In the genomic region with DNA sequence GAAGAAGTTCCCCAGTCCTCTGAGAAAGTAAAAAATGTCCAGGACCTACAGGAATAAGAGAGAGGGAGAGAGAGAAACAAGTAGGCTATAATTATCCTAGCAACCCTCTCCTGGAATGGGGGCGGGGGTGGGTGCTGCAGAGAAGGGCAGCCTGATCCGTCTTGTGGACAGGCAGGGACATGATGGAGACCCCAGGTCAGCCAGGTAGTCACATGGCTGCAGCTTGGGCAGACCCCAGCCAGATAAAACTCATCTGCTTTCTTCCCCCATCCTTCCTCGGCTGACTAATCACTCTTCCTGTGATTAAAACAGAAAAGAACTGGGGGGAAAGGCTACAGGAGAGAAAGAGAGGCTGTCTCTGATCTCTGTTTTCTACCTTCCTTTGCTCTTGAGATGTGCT, we compare ENCODE assay signal across 21 cellular contexts.
DNase-seq lines count a peak whose midpoint lies in the region; ATAC-seq and TF ChIP-seq lines count a peak whose summit lies in the region.
"Had no signal": no experiment of that assay in that cellular context is flagged by ENCODE, and none has a peak within 500 bp of the region (broad histone marks: within the 10 kb centered on the region; RNA-seq: fewer than 3 reads in every experiment).

No MANE protein-coding gene starts in this region.

- H3K36me3 ChIP-seq in Loucy (ENCODE audit: insufficient read depth, low read length) = no peaks in the 10 kb centered on the region
- H3K36me3 ChIP-seq: left lung, right lobe of liver, upper lobe of left lung had no signal

- H3K27ac Mint-ChIP-seq in nephron = peak overlapping the region; percentile 72 to 87 (median 79)
- H3K27ac Mint-ChIP-seq: naive B cell, WTC11 had no signal

- H3K9me3 ChIP-seq in Loucy (ENCODE audit: insufficient read depth, low read depth, low read length) = no peaks in the 10 kb centered on the region
- H3K9me3 ChIP-seq: left lung, right lobe of liver, upper lobe of left lung had no signal

- H3K4me3 ChIP-seq in Loucy (ENCODE audit: low read length, poor library complexity, severe bottlenecking) = no peak overlapping the region
- H3K4me3 ChIP-seq: dorsolateral prefrontal cortex, left lung, right lobe of liver, upper lobe of left lung had no signal

- no peak for TF ChIP-seq CTCF in Loucy (conservative IDR thresholded peaks at IDR 0.05; ENCODE audit: low read length)
- no peak for TF ChIP-seq CTCF in nephron (IDR thresholded peaks at IDR 0.05; ENCODE audit: unreplicated experiment in 3 of 3)

- H4K20me1 ChIP-seq in Loucy (ENCODE audit: insufficient read depth, low read length, poor library complexity, severe bottlenecking) = no peaks in the 10 kb centered on the region

- H3F3A ChIP-seq in Loucy (ENCODE audit: low read depth) = no peaks in the 10 kb centered on the region

- H3K27me3 Mint-ChIP-seq in nephron (ENCODE audit: low read depth) = peaks cover 9% of the 10 kb centered on the region

- peak overlapping the region; percentile 48 for H3K9ac ChIP-seq in Loucy (ENCODE audit: low read depth, low read length, poor library complexity, severe bottlenecking)

- H3K27ac ChIP-seq in caudate nucleus (ENCODE audit: low read depth, low read length) = peak overlapping the region; percentile 21
- H3K27ac ChIP-seq: left lung, right lobe of liver, upper lobe of left lung had no signal

- ATAC-seq in GM21723 (IDR thresholded peaks at IDR 0.05; ENCODE audit: unreplicated experiment) = no peak
- ATAC-seq: left lung, right lobe of liver, WTC11 had no signal

- H3K79me2 ChIP-seq in Loucy (ENCODE audit: insufficient read depth, low read length) = no peaks in the 10 kb centered on the region

- H3K4me1 ChIP-seq in Loucy (ENCODE audit: insufficient read depth, low read length, poor library complexity, severe bottlenecking) = peaks cover 29% of the 10 kb centered on the region
- H3K4me1 ChIP-seq: right lobe of liver had no signal

- H3K27me3 ChIP-seq in Loucy (ENCODE audit: insufficient read depth, low read length, poor library complexity, severe bottlenecking) = no peaks in the 10 kb centered on the region
- H3K27me3 ChIP-seq: dorsolateral prefrontal cortex, right lobe of liver, upper lobe of left lung had no signal

- H3K9me2 ChIP-seq in Loucy (replicated peaks; ENCODE audit: low read depth, low read length) = no peaks in the 10 kb centered on the region

- H3K36me3 Mint-ChIP-seq in nephron (ENCODE audit: low read depth) = no peaks in the 10 kb centered on the region
- H3K36me3 Mint-ChIP-seq: IgD-negative memory B cell, naive B cell, WTC11 had no signal

- H3K4me2 ChIP-seq in Loucy (ENCODE audit: low read depth, low read length, poor library complexity, severe bottlenecking) = no peak overlapping the region

- peak; percentile 51 for DNase-seq in COR-L47 (lab: John Stamatoyannopoulos, UW)
- DNase-seq in caudate nucleus (lab: John Stamatoyannopoulos, UW) = peak in 1 of 61 donors; percentile 10
- no peak for DNase-seq in NCI-H2081 treated with DMSO at 0.1 percent for 48 hours (lab: John Stamatoyannopoulos, UW)
- no peak for DNase-seq in activated CD8-positive, alpha-beta memory T cell treated with anti-CD3 and anti-CD28 coated beads for 24 hours
- DNase-seq in superior temporal gyrus (ENCODE audit: extremely low spot score) = no peak
- DNase-seq: activated naive CD4-positive, alpha-beta T cell treated with Interleukin-2 at 50 U/mL for 16 hours; dorsolateral prefrontal cortex; GOT3; hippocampal formation; left lung; naive B cell; NCI-H1092; NCI-H510A; right lobe of liver; stimulated activated CD4-positive, alpha-beta T cell treated with anti-CD3 and anti-CD28 coated beads, Interleukin-4, amount 100 ng/mL, for 24 hours; upper lobe of left lung had no signal

- H2AFZ ChIP-seq in Loucy (ENCODE audit: low read length) = peak overlapping the region; percentile 21; the same call in 1 of the 2 replicates

- H3K9me3 Mint-ChIP-seq in nephron = no peaks in the 10 kb centered on the region
- H3K9me3 Mint-ChIP-seq: IgD-negative memory B cell, naive B cell, WTC11 had no signal

- H3K4me1 Mint-ChIP-seq in nephron = peaks cover 60% of the 10 kb centered on the region

- no peak overlapping the region for H3K4me3 Mint-ChIP-seq in nephron
- H3K4me3 Mint-ChIP-seq: IgD-negative memory B cell, naive B cell, WTC11 had no signal
